In genomic region chr19:48970923-48971395, GRCh38 we compare ENCODE assay signal across 7 cellular contexts. TPM values are rescaled to one million over a fixed set of nuclear protein-coding genes. Genes with fewer than 3 reads are reported as not detected.
A peak's percentile ranks its signal among the peaks of the same experiment; 100 is the strongest.
DNase-seq lines count a peak whose midpoint lies in the region; ATAC-seq, FAIRE-seq and TF ChIP-seq lines count a peak whose summit lies in the region.

No MANE protein-coding gene starts in this region.

- DNase-seq in GM12892 (ENCODE audit: insufficient read length) (peak; percentile 70), NCI-H2107 treated with DMSO at 0.1 percent for 48 hours (lab: John Stamatoyannopoulos, UW; ENCODE audit: unreplicated experiment) (peak; percentile 51), WTC11 (ENCODE audit: low spot score) (peak; percentile 91), bronchial epithelial cell (ENCODE audit: low read depth) (peak; percentile 46), kidney tubule cell (ENCODE audit: low spot score) (peak; percentile 74), DMS79 treated with DMSO at 0.1 percent for 48 hours (lab: John Stamatoyannopoulos, UW) (no peak)
- DNase-seq in stimulated activated CD4-positive, alpha-beta T cell treated with anti-CD3 and anti-CD28 coated beads, Interleukin-4, amount 100 ng/mL, for 4 hours: peak; percentile 70 to 85

- TF ChIP-seq POLR2A in GM12892 (IDR thresholded peaks at IDR 0.05; ENCODE audit: low read depth, low read length): no peak

- H3K27ac Mint-ChIP-seq in WTC11: peak overlapping the region; percentile 80; the same call in 1 of the 2 replicates

- peak; percentile 84 for ATAC-seq in WTC11

- peaks cover 15% of the 10 kb centered on the region for H3K4me1 Mint-ChIP-seq in WTC11

- TF ChIP-seq CTCF in WTC11 (IDR thresholded peaks at IDR 0.05) (peak; percentile 85), bronchial epithelial cell (IDR thresholded peaks at IDR 0.05; ENCODE audit: insufficient read depth, low read length, severe bottlenecking) (peak; percentile 94)

- peaks cover 4% of the 10 kb centered on the region for H3K9me3 Mint-ChIP-seq in WTC11

- H3K4me3 ChIP-seq in bronchial epithelial cell (ENCODE audit: low read depth, low read length): no peak overlapping the region

- POLR2A ChIA-PET in WTC11 (lab: Charles Lee): interaction anchor here (0.5 to 1.2 kb wide), 6 partner anchors 22 to 164 kb away, joined by 3 to 10 read pairs (median 4); partner anchors contain the start of genes GYS1, NUCB1 and RUVBL2

- H3K27me3 ChIP-seq in bronchial epithelial cell (ENCODE audit: control insufficient read depth, insufficient read depth, low read length): no peaks in the 10 kb centered on the region

- peaks cover 23% of the 10 kb centered on the region for H3K36me3 ChIP-seq in bronchial epithelial cell (ENCODE audit: control insufficient read depth, insufficient read depth, low read length)

- no peaks in the 10 kb centered on the region for H3K27me3 Mint-ChIP-seq in WTC11 (ENCODE audit: low read depth)

- H3K36me3 Mint-ChIP-seq in WTC11: peaks cover 57% of the 10 kb centered on the region

- FAIRE-seq in GM12892 (lab: Jason Lieb, UNC): peak; percentile 5
- FAIRE-seq in bronchial epithelial cell (lab: Jason Lieb, UNC): no peak

- no peak overlapping the region for H3K4me3 Mint-ChIP-seq in WTC11

- CTCF ChIA-PET in WTC11 (lab: Charles Lee): interaction anchor here (0.6 to 2.6 kb wide), 74 partner anchors 9 to 469 kb away, joined by 3 to 60 read pairs (median 6); partner anchors contain the start of genes BAX, CA11, CGB2 and CGB7

TF ChIP-seq in WTC11, 78 proteins besides CTCF, POLR2A, EP300 and RAD21:
- TF ChIP-seq HMGXB4 (CRISPR knock-in tag; IDR thresholded peaks at IDR 0.05) (0 out of 2 replicates have a peak, but pooled peaks have one; percentile 24), ZBTB43 (CRISPR knock-in tag; IDR thresholded peaks at IDR 0.05) (no peak), NR1H2 (CRISPR knock-in tag; IDR thresholded peaks at IDR 0.05) (no peak), TEAD1 (CRISPR knock-in tag; IDR thresholded peaks at IDR 0.05) (no peak), ZNF219 (CRISPR knock-in tag; IDR thresholded peaks at IDR 0.05; ENCODE audit: borderline replicate concordance) (no peak), FOXP1 (CRISPR knock-in tag; IDR thresholded peaks at IDR 0.05; ENCODE audit: borderline replicate concordance) (peak; percentile 23; the same call in 1 of the 2 replicates), IRF1 (CRISPR knock-in tag; IDR thresholded peaks at IDR 0.05) (no peak)
- TF ChIP-seq, protein P1, sequence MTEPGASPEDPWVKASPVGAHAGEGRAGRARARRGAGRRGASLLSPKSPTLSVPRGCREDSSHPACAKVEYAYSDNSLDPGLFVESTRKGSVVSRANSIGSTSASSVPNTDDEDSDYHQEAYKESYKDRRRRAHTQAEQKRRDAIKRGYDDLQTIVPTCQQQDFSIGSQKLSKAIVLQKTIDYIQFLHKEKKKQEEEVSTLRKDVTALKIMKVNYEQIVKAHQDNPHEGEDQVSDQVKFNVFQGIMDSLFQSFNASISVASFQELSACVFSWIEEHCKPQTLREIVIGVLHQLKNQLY (CRISPR knock-in tag; IDR thresholded peaks at IDR 0.05): no peak

RNA-seq across cellular contexts. Expression of gene FTL, which starts 5.8 kb away (rescaled TPM):
- polyA plus RNA-seq in GM12892 (2012; ENCODE audit: missing spikeins): 3,520 TPM
- 1,061 to 1,225 TPM (median 1,202 TPM) in 3 replicates for total RNA-seq in WTC11 (2021)
- 787 and 1,701 TPM in 2 replicates for total RNA-seq in bronchial epithelial cell

RNA-seq across cellular contexts. Expression of gene BAX, which starts 16.3 kb away (rescaled TPM):
- 206 TPM for polyA plus RNA-seq in GM12892 (2012; ENCODE audit: missing spikeins)
- 346 to 387 TPM (median 351 TPM) in 3 replicates for total RNA-seq in WTC11 (2021)
- 64.8 and 68.2 TPM in 2 replicates for total RNA-seq in bronchial epithelial cell

RNA-seq across cellular contexts. Expression of gene GYS1, which starts 22.1 kb away (rescaled TPM):
- 38.0 TPM for polyA plus RNA-seq in GM12892 (2012; ENCODE audit: missing spikeins)
- 45.9 to 52.0 TPM (median 46.1 TPM) in 3 replicates for total RNA-seq in WTC11 (2021)
- 25.5 and 28.9 TPM in 2 replicates for total RNA-seq in bronchial epithelial cell

RNA-seq across cellular contexts. Expression of gene RUVBL2, which starts 22.7 kb away (rescaled TPM):
- 65.5 TPM for polyA plus RNA-seq in GM12892 (2012; ENCODE audit: missing spikeins)
- total RNA-seq in WTC11 (2021): 168 to 178 TPM (median 169 TPM) in 3 replicates
- total RNA-seq in bronchial epithelial cell: 154 and 267 TPM in 2 replicates

RNA-seq across cellular contexts. Expression of gene DHDH, which starts 37.5 kb away (rescaled TPM):
- polyA plus RNA-seq in GM12892 (2012; ENCODE audit: missing spikeins): not detected
- total RNA-seq in WTC11 (2021) (3.0 to 3.4 TPM (median 3.1 TPM) in 3 replicates), bronchial epithelial cell (9.2 and 10.8 TPM in 2 replicates)
